ENCODE assay signal across 26 cellular contexts in the genomic region with DNA sequence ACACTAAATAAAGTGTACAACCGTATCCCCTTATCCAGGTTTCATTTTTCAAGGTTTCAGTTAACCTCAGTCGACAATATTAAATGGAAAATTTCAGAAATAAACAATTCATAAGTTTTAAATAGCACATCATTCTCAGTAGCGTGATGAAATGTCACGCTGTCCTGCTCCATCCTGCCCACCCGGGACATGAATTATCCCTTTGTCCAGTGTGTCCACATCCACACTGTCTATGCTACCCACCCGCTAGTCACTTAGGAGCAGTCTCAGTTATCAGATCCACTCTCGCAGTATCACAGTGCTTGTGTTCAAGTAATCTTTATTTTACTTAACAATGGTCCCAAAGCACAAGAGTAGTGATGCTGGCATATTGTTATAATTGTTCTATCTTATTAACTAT. TPM values are rescaled to one million over a fixed set of nuclear protein-coding genes. Genes with fewer than 3 reads are reported as not detected.
DNase-seq lines count a peak whose midpoint lies in the region; ATAC-seq and TF ChIP-seq lines count a peak whose summit lies in the region.
"Had no signal": no experiment of that assay in that cellular context is flagged by ENCODE, and none has a peak within 500 bp of the region (broad histone marks: within the 10 kb centered on the region; RNA-seq: fewer than 3 reads in every experiment).

No MANE protein-coding gene starts in this region.

- no peaks in the 10 kb centered on the region for H3K36me3 ChIP-seq in ACC112 (ENCODE audit: insufficient read depth, low read length)
- no peaks in the 10 kb centered on the region for H3K36me3 ChIP-seq in PC-9 (ENCODE audit: low read depth)
- H3K36me3 ChIP-seq in parathyroid adenoma (ENCODE audit: control insufficient read depth, insufficient read depth, low read length): no peaks in the 10 kb centered on the region
- H3K36me3 ChIP-seq in mucosa of descending colon (ENCODE audit: low read depth): no peaks in the 10 kb centered on the region
- H3K36me3 ChIP-seq: BE2C, left lung, ovary, uterus had no signal

- H2AFZ ChIP-seq in ACC112 (ENCODE audit: low read length, unreplicated experiment) (no peak overlapping the region), PC-9 (no peak overlapping the region), parathyroid adenoma (no peak overlapping the region)
- H2AFZ ChIP-seq: hepatocyte had no signal

- no peak for ATAC-seq in mucosa of descending colon
- no peak for ATAC-seq in GM21825 (IDR thresholded peaks at IDR 0.05; ENCODE audit: unreplicated experiment)
- ATAC-seq: GM12878, left lung, Right ventricle myocardium inferior had no signal

- peak overlapping the region; percentile 85 for H3K4me2 ChIP-seq in PC-9
- no peak overlapping the region for H3K4me2 ChIP-seq in parathyroid adenoma (ENCODE audit: low read length)
- H3K4me2 ChIP-seq: hepatocyte had no signal

- H3K27me3 ChIP-seq in ACC112 (ENCODE audit: insufficient read depth, low read length) (no peaks in the 10 kb centered on the region), PC-9 (ENCODE audit: insufficient read depth, low read depth) (no peaks in the 10 kb centered on the region), parathyroid adenoma (ENCODE audit: control insufficient read depth, insufficient read depth, low read length) (no peaks in the 10 kb centered on the region)
- H3K27me3 ChIP-seq: BE2C, hepatocyte, left lung, ovary, uterus had no signal

- H3K27ac ChIP-seq in ACC112 (ENCODE audit: low read depth, low read length) (peak overlapping the region; percentile 46; the same call in 1 of the 2 replicates), PC-9 (peak overlapping the region; percentile 89), parathyroid adenoma (peak overlapping the region; percentile 88)
- H3K27ac ChIP-seq: ovary, uterus had no signal

- no peaks in the 10 kb centered on the region for H3K9me2 ChIP-seq in PC-9 (ENCODE audit: insufficient read depth)

- BruUV-seq in PC-9 (replicated peaks; lab: Mats Ljungman, UMichigan): no TSS peak

- no peaks in the 10 kb centered on the region for H4K20me1 ChIP-seq in PC-9 (ENCODE audit: insufficient read depth)

- H3F3A ChIP-seq in PC-9 (ENCODE audit: insufficient read depth, low read depth): peaks cover 26% of the 10 kb centered on the region

- intact Hi-C loops in PC-9 (cut with micrococcal nuclease; ENCODE audit: unreplicated experiment): no loop called here
- intact Hi-C loops in mucosa of descending colon (cut with DNase I, micrococcal nuclease): no loop called here

- POLR2A ChIA-PET in PC-9 (lab: Charles Lee; ENCODE audit: unreplicated experiment): no interaction called here

- H3K79me2 ChIP-seq in ACC112 (ENCODE audit: control insufficient read depth, insufficient read depth, low read length, unreplicated experiment): peaks cover 91% of the 10 kb centered on the region
- H3K79me2 ChIP-seq in PC-9 (ENCODE audit: low read depth): peaks cover 81% of the 10 kb centered on the region
- peaks cover 25% of the 10 kb centered on the region for H3K79me2 ChIP-seq in parathyroid adenoma

- peaks cover 27% of the 10 kb centered on the region for H3K4me1 ChIP-seq in ACC112 (ENCODE audit: control insufficient read depth, insufficient read depth, low read length, unreplicated experiment)
- H3K4me1 ChIP-seq in PC-9 (replicated peaks; ENCODE audit: insufficient read depth): peaks cover 31% of the 10 kb centered on the region
- H3K4me1 ChIP-seq in parathyroid adenoma: peaks cover 21% of the 10 kb centered on the region
- peaks cover 6% of the 10 kb centered on the region for H3K4me1 ChIP-seq in mucosa of descending colon (ENCODE audit: low read depth)
- H3K4me1 ChIP-seq: BE2C, uterus had no signal

- CTCF ChIA-PET in PC-9 (lab: Charles Lee): no interaction called here

- no peak for TF ChIP-seq CTCF in PC-9 (conservative IDR thresholded peaks at IDR 0.05)
- TF ChIP-seq CTCF in parathyroid adenoma (IDR thresholded peaks at IDR 0.05): no peak
- no peak for TF ChIP-seq CTCF in mucosa of descending colon (IDR thresholded peaks at IDR 0.05)

- H3K4me3 ChIP-seq in ACC112 (ENCODE audit: low read depth, low read length) (no peak overlapping the region), PC-9 (peak overlapping the region; percentile 54), parathyroid adenoma (ENCODE audit: low read depth, low read length) (no peak overlapping the region), mucosa of descending colon (no peak overlapping the region)
- H3K4me3 ChIP-seq: GM12878, hepatocyte, left lung, ovary, uterus had no signal

- DNase-seq in PC-9 (no peak), foreskin melanocyte (peak; percentile 51), SHP77 (lab: John Stamatoyannopoulos, UW) (no peak), mucosa of descending colon (no peak), T-helper 1 cell (no peak)
- DNase-seq: activated CD4-positive, alpha-beta T cell treated with anti-CD3 and anti-CD28 coated beads, Interleukin-2, amount 50 U/mL, for 4 hours; activated CD4-positive, CD25-positive, alpha-beta regulatory T cell; activated CD8-positive, alpha-beta memory T cell treated with anti-CD3 and anti-CD28 coated beads, Interleukin-2, amount 50 U/mL, for 4 hours; activated naive CD8-positive, alpha-beta T cell treated with anti-CD3 and anti-CD28 coated beads, Interleukin-2, amount 10 ng/mL, durations not matched to agents 7 days and 5 days; BE2C; COR-L47; DMS79 treated with DMSO at 0.1 percent for 48 hours; immature natural killer cell; IMR-90; left lung; NCI-H82; ovary; right cardiac atrium; stimulated activated CD4-positive, alpha-beta T cell treated with anti-CD3 and anti-CD28 coated beads, Interleukin-15, amount 100 ng/mL, for 24 hours; uterus had no signal

- H3K9ac ChIP-seq in parathyroid adenoma: no peak overlapping the region

- H3K9me3 ChIP-seq in PC-9 (ENCODE audit: insufficient read depth, low read depth) (0 out of 2 replicates have a peak, but pooled peaks cover 5% of the 10 kb centered on the region), parathyroid adenoma (ENCODE audit: control insufficient read depth, low read length) (no peaks in the 10 kb centered on the region), mucosa of descending colon (no peaks in the 10 kb centered on the region)
- H3K9me3 ChIP-seq: BE2C, left lung, ovary, uterus had no signal

RNA-seq across cellular contexts. Expression of a gene that starts 54.7 kb away (rescaled TPM):
- 43.5 and 53.9 TPM in 2 replicates for total RNA-seq in PC-9 (2021)
- 100 to 1,000 TPM; 205 to 416 (median 330) TPM for total RNA-seq in mucosa of descending colon
